8 cellular contexts compared by ENCODE assay signal in genomic region chr6:136289579-136290405, GRCh38. TPM values are rescaled to one million over a fixed set of nuclear protein-coding genes. Genes with fewer than 3 reads are reported as not detected.
DNase-seq lines count a peak whose midpoint lies in the region; ATAC-seq and TF ChIP-seq lines count a peak whose summit lies in the region.

BCLAF1 (minus strand) TSS chr6:136289846; CDS start chr6:136279866, 9,980 bp downstream.

- H3K9ac ChIP-seq in neural progenitor cell, result peak within 1 kb of the TSS; percentile 98

- H3K27me3 ChIP-seq in foreskin keratinocyte, result no peaks in the 10 kb centered on the region
- no peaks in the 10 kb centered on the region for H3K27me3 ChIP-seq in neural progenitor cell

- no peaks in the 10 kb centered on the region for H3K9me3 Mint-ChIP-seq in neural progenitor cell

- H3K36me3 Mint-ChIP-seq in neural progenitor cell, result no peaks in the 10 kb centered on the region

- H3K27me3 Mint-ChIP-seq in neural progenitor cell (ENCODE audit: insufficient read depth, low read depth), result peaks cover 7% of the 10 kb centered on the region

- peaks cover 37% of the 10 kb centered on the region for H3K4me1 Mint-ChIP-seq in neural progenitor cell

- peak; percentile 86 for ATAC-seq in foreskin keratinocyte

- peak within 1 kb of the TSS; percentile 92 for H3K27ac ChIP-seq in foreskin keratinocyte
- peak within 1 kb of the TSS; percentile 99 for H3K27ac ChIP-seq in neural progenitor cell

- POLR2A ChIA-PET in HEK293T (lab: Yijun Ruan, JAX), result interaction anchor here (0.7 to 3.2 kb wide), 62 partner anchors 8 to 1113 kb away, joined by 3 to 61 read pairs (median 4); partner anchors contain the start of genes MAP7 and MTFR2

- peak within 1 kb of the TSS; percentile 93 for H3K4me3 ChIP-seq in neural progenitor cell

- peak within 1 kb of the TSS; percentile 82 for H3K4me2 ChIP-seq in neural progenitor cell

- peaks cover 19% of the 10 kb centered on the region for H3F3A ChIP-seq in neural progenitor cell (ENCODE audit: low read depth)

- TF ChIP-seq CTCF in foreskin keratinocyte (conservative IDR thresholded peaks at IDR 0.05), result no peak
- no peak for TF ChIP-seq CTCF in neural progenitor cell (IDR thresholded peaks at IDR 0.05)

- peaks cover 48% of the 10 kb centered on the region for H3K79me2 ChIP-seq in neural progenitor cell (ENCODE audit: low read depth)

- H3K4me1 ChIP-seq in foreskin keratinocyte (peaks cover 8% of the 10 kb centered on the region), neural progenitor cell (peaks cover 16% of the 10 kb centered on the region)

- H3K9me3 ChIP-seq in neural progenitor cell (ENCODE audit: low read depth), result no peaks in the 10 kb centered on the region

- H4K20me1 ChIP-seq in neural progenitor cell (ENCODE audit: low read depth), result peaks cover 43% of the 10 kb centered on the region

- H3K4me3 Mint-ChIP-seq in neural progenitor cell, result peak within 1 kb of the TSS; percentile 97

- peak within 1 kb of the TSS; percentile 84 for H2AFZ ChIP-seq in neural progenitor cell (replicated peaks)

- H3K36me3 ChIP-seq in neural progenitor cell, result no peaks in the 10 kb centered on the region

- peak within 1 kb of the TSS; percentile 100 for H3K27ac Mint-ChIP-seq in neural progenitor cell

- CTCF ChIA-PET in HEK293T (lab: Yijun Ruan, JAX), result interaction anchor here (0.7 to 1.5 kb wide), 3 partner anchors 261 to 1222 kb away, joined by 3 to 4 read pairs (median 4); partner anchors contain the start of genes MAP3K5 and MAP7

- DNase-seq in GF-D8 (lab: John Stamatoyannopoulos, UW) (peak; percentile 92), HEK293T (ENCODE audit: extremely low spot score) (peak; percentile 97), MV-4-11 (lab: John Stamatoyannopoulos, UW) (peak; percentile 99), SK-MEL-5 (ENCODE audit: low read depth, low spot score) (peak; percentile 98), foreskin keratinocyte (peak; percentile 90 to 96), neural progenitor cell (ENCODE audit: low spot score) (peak; percentile 100), stromal cell of bone marrow (ENCODE audit: low read depth) (peak; percentile 97)
- DNase-seq in activated naive CD4-positive, alpha-beta T cell treated with Interleukin-2 at 50 U/mL for 16 hours, result peak; percentile 99

- in situ Hi-C loops in SK-MEL-5 (cut with HindIII; ENCODE audit: low pct_unique_long_range_greater_than_20kb, low sequenced_read_pairs), result no loop called here

TF ChIP-seq in HEK293T, 16 proteins besides CTCF, POLR2A, EP300 and RAD21:
- TF ChIP-seq, protein P1, sequence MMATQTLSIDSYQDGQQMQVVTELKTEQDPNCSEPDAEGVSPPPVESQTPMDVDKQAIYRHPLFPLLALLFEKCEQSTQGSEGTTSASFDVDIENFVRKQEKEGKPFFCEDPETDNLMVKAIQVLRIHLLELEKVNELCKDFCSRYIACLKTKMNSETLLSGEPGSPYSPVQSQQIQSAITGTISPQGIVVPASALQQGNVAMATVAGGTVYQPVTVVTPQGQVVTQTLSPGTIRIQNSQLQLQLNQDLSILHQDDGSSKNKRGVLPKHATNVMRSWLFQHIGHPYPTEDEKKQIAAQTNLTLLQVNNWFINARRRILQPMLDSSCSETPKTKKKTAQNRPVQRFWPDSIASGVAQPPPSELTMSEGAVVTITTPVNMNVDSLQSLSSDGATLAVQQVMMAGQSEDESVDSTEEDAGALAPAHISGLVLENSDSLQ (IDR thresholded peaks at IDR 0.05), result peak; percentile 75
- TF ChIP-seq ELF4 (IDR thresholded peaks at IDR 0.05) (peak; percentile 84), FOXK2 (IDR thresholded peaks at IDR 0.05) (no peak), LEF1 (IDR thresholded peaks at IDR 0.05; ENCODE audit: borderline replicate concordance) (no peak), TARDBP (IDR thresholded peaks at IDR 0.05) (no peak), NFRKB (IDR thresholded peaks at IDR 0.05) (peak; percentile 94), SP1 (IDR thresholded peaks at IDR 0.05) (no peak)

RNA-seq across cellular contexts. Expression of gene BCLAF1, which starts in this region (rescaled TPM):
- total RNA-seq in SK-MEL-5 (2014; rRNA removed; shearing (Covaris generic)), result 70.4 and 77.7 TPM in 2 replicates
- 33.1 and 40.5 TPM in 2 replicates for polyA plus RNA-seq in SK-MEL-5 (2015; cell fraction: cytosol; rRNA removed)
- polyA plus RNA-seq in SK-MEL-5 (2015; cell fraction: nucleus; rRNA removed), result 148 and 202 TPM in 2 replicates
- total RNA-seq in foreskin keratinocyte (98.1 and 106 TPM in 2 replicates), neural progenitor cell (ENCODE audit: low replicate concordance) (127 and 190 TPM in 2 replicates)
- 17.6 and 21.7 TPM in 2 replicates for polyA plus RNA-seq in foreskin keratinocyte

Comparison
In these comparisons a context has a peak if more than half of its experiments do, and no peak if none do; other contexts are left out.
1. Peak in every context shown above with its lines: DNase-seq, ATAC-seq, H3K4me3 ChIP-seq and H3K27ac ChIP-seq.